8 cellular contexts compared by ENCODE assay signal in the genomic region with DNA sequence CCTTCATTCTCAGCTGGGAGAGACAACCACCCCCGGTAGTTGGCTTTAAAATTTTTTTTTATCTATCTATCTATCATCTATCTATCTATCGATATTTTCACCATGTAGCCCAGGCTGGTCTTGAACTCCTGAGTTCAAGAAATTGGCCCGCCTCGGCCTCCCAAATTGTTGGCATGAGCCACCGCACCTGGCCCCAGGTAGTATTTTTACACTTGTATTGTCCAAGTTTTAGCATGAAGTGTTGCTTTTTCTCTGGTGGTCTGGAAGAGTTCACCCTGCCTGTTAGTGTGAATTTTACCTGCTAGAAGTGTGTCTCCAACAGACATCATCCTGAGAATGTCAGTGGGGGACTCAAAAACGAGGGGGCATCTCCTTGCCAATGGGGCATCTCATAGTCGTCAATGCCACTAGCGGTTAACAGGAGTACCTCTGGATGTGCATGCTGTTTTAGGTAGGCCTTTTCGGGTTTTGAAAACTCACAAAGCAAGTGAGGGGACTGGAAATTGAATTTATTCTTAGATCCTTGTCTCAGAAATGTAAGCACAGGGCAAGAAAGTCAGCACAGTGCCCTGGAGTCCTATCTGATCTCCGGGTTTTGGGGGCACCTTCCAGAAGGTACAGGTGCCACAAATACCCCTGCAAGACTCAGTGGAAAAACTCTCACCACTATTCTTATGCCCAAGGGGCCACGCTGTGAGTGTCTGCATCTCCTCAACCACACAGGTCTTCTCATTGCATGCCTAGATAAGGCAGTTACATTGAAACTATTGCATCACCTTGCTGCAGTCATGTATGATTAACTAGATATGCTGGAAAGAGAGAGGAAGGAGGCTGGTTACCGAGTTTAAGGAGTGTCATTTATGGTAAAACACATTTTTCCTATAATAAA. TPM values are rescaled to one million over a fixed set of nuclear protein-coding genes. Genes with fewer than 3 reads are reported as not detected.
A peak's percentile ranks its signal among the peaks of the same experiment; 100 is the strongest.
DNase-seq lines count a peak whose midpoint lies in the region; ATAC-seq and TF ChIP-seq lines count a peak whose summit lies in the region.

No MANE protein-coding gene starts in this region.

- peak; percentile 48 to 49 for DNase-seq in activated CD4-positive, alpha-beta T cell treated with anti-CD3 and anti-CD28 coated beads for 4 hours
- DNase-seq in activated CD4-positive, alpha-beta T cell treated with anti-CD3 and anti-CD28 coated beads for 1 hour: no peak
- DNase-seq in SKM-1 (lab: John Stamatoyannopoulos, UW; ENCODE audit: unreplicated experiment) (peak; percentile 71), glomerular visceral epithelial cell (ENCODE audit: extremely low spot score) (peak; percentile 58), NCI-H748 treated with DMSO at 0.1 percent for 48 hours (lab: John Stamatoyannopoulos, UW) (no peak), esophagus muscularis mucosa (ENCODE audit: extremely low spot score) (no peak), breast epithelium (ENCODE audit: low spot score in 2 of 2) (no peak)

- H3K4me3 ChIP-seq in esophagus muscularis mucosa (no peak overlapping the region), breast epithelium (no peak overlapping the region)

- H3K36me3 ChIP-seq in esophagus muscularis mucosa: no peaks in the 10 kb centered on the region
- no peaks in the 10 kb centered on the region for H3K36me3 ChIP-seq in breast epithelium

- 90% methylated on average over 12 of the region's 12 CpGs for WGBS in esophagus muscularis mucosa

- TF ChIP-seq CTCF in esophagus muscularis mucosa (IDR thresholded peaks at IDR 0.05) (no peak), breast epithelium (IDR thresholded peaks at IDR 0.05) (no peak)

- H3K27me3 ChIP-seq in esophagus muscularis mucosa (no peaks in the 10 kb centered on the region), breast epithelium (no peaks in the 10 kb centered on the region)

- no peak for TF ChIP-seq EP300 in esophagus muscularis mucosa (IDR thresholded peaks at IDR 0.05)

- ATAC-seq in HG03039 (IDR thresholded peaks at IDR 0.05; ENCODE audit: unreplicated experiment): peak; percentile 58

- intact Hi-C loops in esophagus muscularis mucosa (cut with DNase I) (no loop called here), breast epithelium (cut with DNase I; ENCODE audit: low total_unique reads) (no loop called here)

- no peak for TF ChIP-seq POLR2A in esophagus muscularis mucosa (IDR thresholded peaks at IDR 0.05; ENCODE audit: low read depth)
- TF ChIP-seq POLR2A in breast epithelium (IDR thresholded peaks at IDR 0.05): no peak

- H3K9me3 ChIP-seq in esophagus muscularis mucosa (no peaks in the 10 kb centered on the region), breast epithelium (no peaks in the 10 kb centered on the region)

- H3K4me1 ChIP-seq in esophagus muscularis mucosa (no peaks in the 10 kb centered on the region), breast epithelium (no peaks in the 10 kb centered on the region)

- H3K27ac ChIP-seq in esophagus muscularis mucosa (replicated peaks in 1 of 4) (no peak overlapping the region), breast epithelium (no peak overlapping the region)

RNA-seq across cellular contexts. Expression of gene TNFAIP3, which starts 37.1 kb away (rescaled TPM):
- total RNA-seq in esophagus muscularis mucosa (10 to 100 TPM; 21.0 to 54.3 (median 29.8) TPM), breast epithelium (10 to 100 TPM; 21.3 to 50.5 (median 25.9) TPM)

Comparison
In these comparisons a context has a peak if more than half of its experiments do, and no peak if none do; other contexts are left out.
1. DNase-seq: peak in activated CD4-positive, alpha-beta T cell treated with anti-CD3 and anti-CD28 coated beads for 4 hours (2 of 2), SKM-1 (single experiment) and glomerular visceral epithelial cell (single experiment); none in activated CD4-positive, alpha-beta T cell treated with anti-CD3 and anti-CD28 coated beads for 1 hour (single experiment), NCI-H748 treated with DMSO at 0.1 percent for 48 hours (single experiment), esophagus muscularis mucosa (single experiment) and breast epithelium (0 of 2).